In genomic region chr5:159098285-159099048, GRCh38 we compare ENCODE assay signal across 1 cellular context.
TF ChIP-seq lines count a peak whose summit lies in the region.

No MANE protein-coding gene starts in this region.

TF ChIP-seq in K562, 482 proteins besides CTCF, POLR2A, EP300 and RAD21 (continued from another document and continues in another):
- TF ChIP-seq, protein P1, sequence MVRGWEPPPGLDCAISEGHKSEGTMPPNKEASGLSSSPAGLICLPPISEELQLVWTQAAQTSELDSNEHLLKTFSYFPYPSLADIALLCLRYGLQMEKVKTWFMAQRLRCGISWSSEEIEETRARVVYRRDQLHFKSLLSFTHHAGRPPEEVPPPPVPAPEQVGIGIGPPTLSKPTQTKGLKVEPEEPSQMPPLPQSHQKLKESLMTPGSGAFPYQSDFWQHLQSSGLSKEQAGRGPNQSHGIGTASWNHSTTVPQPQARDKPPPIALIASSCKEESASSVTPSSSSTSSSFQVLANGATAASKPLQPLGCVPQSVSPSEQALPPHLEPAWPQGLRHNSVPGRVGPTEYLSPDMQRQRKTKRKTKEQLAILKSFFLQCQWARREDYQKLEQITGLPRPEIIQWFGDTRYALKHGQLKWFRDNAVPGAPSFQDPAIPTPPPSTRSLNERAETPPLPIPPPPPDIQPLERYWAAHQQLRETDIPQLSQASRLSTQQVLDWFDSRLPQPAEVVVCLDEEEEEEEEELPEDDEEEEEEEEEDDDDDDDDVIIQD (CRISPR knock-in tag; IDR thresholded peaks at IDR 0.05): no peak
- TF ChIP-seq ZBTB1 (CRISPR knock-in tag; IDR thresholded peaks at IDR 0.05; ENCODE audit: borderline replicate concordance, low read depth): no peak
- TF ChIP-seq, protein P2, sequence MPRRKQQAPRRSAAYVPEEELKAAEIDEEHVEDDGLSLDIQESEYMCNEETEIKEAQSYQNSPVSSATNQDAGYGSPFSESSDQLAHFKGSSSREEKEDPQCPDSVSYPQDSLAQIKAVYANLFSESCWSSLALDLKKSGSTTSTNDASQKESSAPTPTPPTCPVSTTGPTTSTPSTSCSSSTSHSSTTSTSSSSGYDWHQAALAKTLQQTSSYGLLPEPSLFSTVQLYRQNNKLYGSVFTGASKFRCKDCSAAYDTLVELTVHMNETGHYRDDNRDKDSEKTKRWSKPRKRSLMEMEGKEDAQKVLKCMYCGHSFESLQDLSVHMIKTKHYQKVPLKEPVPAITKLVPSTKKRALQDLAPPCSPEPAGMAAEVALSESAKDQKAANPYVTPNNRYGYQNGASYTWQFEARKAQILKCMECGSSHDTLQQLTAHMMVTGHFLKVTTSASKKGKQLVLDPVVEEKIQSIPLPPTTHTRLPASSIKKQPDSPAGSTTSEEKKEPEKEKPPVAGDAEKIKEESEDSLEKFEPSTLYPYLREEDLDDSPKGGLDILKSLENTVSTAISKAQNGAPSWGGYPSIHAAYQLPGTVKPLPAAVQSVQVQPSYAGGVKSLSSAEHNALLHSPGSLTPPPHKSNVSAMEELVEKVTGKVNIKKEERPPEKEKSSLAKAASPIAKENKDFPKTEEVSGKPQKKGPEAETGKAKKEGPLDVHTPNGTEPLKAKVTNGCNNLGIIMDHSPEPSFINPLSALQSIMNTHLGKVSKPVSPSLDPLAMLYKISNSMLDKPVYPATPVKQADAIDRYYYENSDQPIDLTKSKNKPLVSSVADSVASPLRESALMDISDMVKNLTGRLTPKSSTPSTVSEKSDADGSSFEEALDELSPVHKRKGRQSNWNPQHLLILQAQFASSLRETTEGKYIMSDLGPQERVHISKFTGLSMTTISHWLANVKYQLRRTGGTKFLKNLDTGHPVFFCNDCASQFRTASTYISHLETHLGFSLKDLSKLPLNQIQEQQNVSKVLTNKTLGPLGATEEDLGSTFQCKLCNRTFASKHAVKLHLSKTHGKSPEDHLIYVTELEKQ (CRISPR knock-in tag; IDR thresholded peaks at IDR 0.05): no peak
- TF ChIP-seq CEBPZ (IDR thresholded peaks at IDR 0.05; ENCODE audit: borderline replicate concordance, low read depth, low read length): no peak
- no peak for TF ChIP-seq RBM34 (IDR thresholded peaks at IDR 0.05; ENCODE audit: borderline replicate concordance, insufficient read depth, low read length)
- no peak for TF ChIP-seq ZKSCAN8 (CRISPR knock-in tag; IDR thresholded peaks at IDR 0.05)
- no peak for TF ChIP-seq ZNF354B (CRISPR knock-in tag; IDR thresholded peaks at IDR 0.05)
- TF ChIP-seq ZNF197 (CRISPR knock-in tag; IDR thresholded peaks at IDR 0.05; ENCODE audit: low read depth): no peak
- no peak for TF ChIP-seq ZFP1 (CRISPR knock-in tag; IDR thresholded peaks at IDR 0.05)
- TF ChIP-seq PCBP2 (IDR thresholded peaks at IDR 0.05; ENCODE audit: low read depth, low read length, poor library complexity, severe bottlenecking): no peak
- TF ChIP-seq KLF10 (CRISPR knock-in tag; IDR thresholded peaks at IDR 0.05): no peak
- no peak for TF ChIP-seq GTF2F1 (IDR thresholded peaks at IDR 0.05; ENCODE audit: low read depth, low read length)
- TF ChIP-seq HDAC1 (IDR thresholded peaks at IDR 0.05): 0 out of 4 replicates have a peak, but pooled peaks have one; percentile 27 to 62
- no peak for TF ChIP-seq HDAC6 (IDR thresholded peaks at IDR 0.05; ENCODE audit: low read depth, low read length)
- TF ChIP-seq, protein P3, sequence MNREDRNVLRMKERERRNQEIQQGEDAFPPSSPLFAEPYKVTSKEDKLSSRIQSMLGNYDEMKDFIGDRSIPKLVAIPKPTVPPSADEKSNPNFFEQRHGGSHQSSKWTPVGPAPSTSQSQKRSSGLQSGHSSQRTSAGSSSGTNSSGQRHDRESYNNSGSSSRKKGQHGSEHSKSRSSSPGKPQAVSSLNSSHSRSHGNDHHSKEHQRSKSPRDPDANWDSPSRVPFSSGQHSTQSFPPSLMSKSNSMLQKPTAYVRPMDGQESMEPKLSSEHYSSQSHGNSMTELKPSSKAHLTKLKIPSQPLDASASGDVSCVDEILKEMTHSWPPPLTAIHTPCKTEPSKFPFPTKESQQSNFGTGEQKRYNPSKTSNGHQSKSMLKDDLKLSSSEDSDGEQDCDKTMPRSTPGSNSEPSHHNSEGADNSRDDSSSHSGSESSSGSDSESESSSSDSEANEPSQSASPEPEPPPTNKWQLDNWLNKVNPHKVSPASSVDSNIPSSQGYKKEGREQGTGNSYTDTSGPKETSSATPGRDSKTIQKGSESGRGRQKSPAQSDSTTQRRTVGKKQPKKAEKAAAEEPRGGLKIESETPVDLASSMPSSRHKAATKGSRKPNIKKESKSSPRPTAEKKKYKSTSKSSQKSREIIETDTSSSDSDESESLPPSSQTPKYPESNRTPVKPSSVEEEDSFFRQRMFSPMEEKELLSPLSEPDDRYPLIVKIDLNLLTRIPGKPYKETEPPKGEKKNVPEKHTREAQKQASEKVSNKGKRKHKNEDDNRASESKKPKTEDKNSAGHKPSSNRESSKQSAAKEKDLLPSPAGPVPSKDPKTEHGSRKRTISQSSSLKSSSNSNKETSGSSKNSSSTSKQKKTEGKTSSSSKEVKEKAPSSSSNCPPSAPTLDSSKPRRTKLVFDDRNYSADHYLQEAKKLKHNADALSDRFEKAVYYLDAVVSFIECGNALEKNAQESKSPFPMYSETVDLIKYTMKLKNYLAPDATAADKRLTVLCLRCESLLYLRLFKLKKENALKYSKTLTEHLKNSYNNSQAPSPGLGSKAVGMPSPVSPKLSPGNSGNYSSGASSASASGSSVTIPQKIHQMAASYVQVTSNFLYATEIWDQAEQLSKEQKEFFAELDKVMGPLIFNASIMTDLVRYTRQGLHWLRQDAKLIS (CRISPR knock-in tag; IDR thresholded peaks at IDR 0.05): no peak
- TF ChIP-seq NCOA2 (IDR thresholded peaks at IDR 0.05; ENCODE audit: partially characterized antibody in 2 of 2): no peak
- TF ChIP-seq ASH1L (IDR thresholded peaks at IDR 0.05; ENCODE audit: borderline replicate concordance, low read depth, partially characterized antibody): peak; percentile 58
- TF ChIP-seq HNRNPLL (IDR thresholded peaks at IDR 0.05; ENCODE audit: low read depth, low read length, poor library complexity, severe bottlenecking): no peak
- TF ChIP-seq NCOA4 (IDR thresholded peaks at IDR 0.05; ENCODE audit: partially characterized antibody): peak; percentile 9
- TF ChIP-seq CBX3 (IDR thresholded peaks at IDR 0.05; ENCODE audit: borderline replicate concordance in 1 of 2, low read length in 2 of 2): no peak
- peak; percentile 78 for TF ChIP-seq ZBTB2 (IDR thresholded peaks at IDR 0.05)
- TF ChIP-seq, protein P4, sequence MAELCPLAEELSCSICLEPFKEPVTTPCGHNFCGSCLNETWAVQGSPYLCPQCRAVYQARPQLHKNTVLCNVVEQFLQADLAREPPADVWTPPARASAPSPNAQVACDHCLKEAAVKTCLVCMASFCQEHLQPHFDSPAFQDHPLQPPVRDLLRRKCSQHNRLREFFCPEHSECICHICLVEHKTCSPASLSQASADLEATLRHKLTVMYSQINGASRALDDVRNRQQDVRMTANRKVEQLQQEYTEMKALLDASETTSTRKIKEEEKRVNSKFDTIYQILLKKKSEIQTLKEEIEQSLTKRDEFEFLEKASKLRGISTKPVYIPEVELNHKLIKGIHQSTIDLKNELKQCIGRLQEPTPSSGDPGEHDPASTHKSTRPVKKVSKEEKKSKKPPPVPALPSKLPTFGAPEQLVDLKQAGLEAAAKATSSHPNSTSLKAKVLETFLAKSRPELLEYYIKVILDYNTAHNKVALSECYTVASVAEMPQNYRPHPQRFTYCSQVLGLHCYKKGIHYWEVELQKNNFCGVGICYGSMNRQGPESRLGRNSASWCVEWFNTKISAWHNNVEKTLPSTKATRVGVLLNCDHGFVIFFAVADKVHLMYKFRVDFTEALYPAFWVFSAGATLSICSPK (IDR thresholded peaks at IDR 0.05; ENCODE audit: borderline replicate concordance): 0 out of 2 replicates have a peak, but pooled peaks have one; percentile 26
- TF ChIP-seq HMG20A (CRISPR knock-in tag; conservative IDR thresholded peaks at IDR 0.05): no peak
- TF ChIP-seq L3MBTL2 (IDR thresholded peaks at IDR 0.05): no peak
- TF ChIP-seq BACH1 (tag; IDR thresholded peaks at IDR 0.05): no peak
- no peak for TF ChIP-seq SREBF2 (CRISPR knock-in tag; IDR thresholded peaks at IDR 0.05)
- TF ChIP-seq GATAD2A (IDR thresholded peaks at IDR 0.05): no peak
- no peak for TF ChIP-seq KLF1 (tag; IDR thresholded peaks at IDR 0.05)
- TF ChIP-seq ZNF707 (CRISPR knock-in tag; conservative IDR thresholded peaks at IDR 0.05): no peak
- TF ChIP-seq, protein P5, sequence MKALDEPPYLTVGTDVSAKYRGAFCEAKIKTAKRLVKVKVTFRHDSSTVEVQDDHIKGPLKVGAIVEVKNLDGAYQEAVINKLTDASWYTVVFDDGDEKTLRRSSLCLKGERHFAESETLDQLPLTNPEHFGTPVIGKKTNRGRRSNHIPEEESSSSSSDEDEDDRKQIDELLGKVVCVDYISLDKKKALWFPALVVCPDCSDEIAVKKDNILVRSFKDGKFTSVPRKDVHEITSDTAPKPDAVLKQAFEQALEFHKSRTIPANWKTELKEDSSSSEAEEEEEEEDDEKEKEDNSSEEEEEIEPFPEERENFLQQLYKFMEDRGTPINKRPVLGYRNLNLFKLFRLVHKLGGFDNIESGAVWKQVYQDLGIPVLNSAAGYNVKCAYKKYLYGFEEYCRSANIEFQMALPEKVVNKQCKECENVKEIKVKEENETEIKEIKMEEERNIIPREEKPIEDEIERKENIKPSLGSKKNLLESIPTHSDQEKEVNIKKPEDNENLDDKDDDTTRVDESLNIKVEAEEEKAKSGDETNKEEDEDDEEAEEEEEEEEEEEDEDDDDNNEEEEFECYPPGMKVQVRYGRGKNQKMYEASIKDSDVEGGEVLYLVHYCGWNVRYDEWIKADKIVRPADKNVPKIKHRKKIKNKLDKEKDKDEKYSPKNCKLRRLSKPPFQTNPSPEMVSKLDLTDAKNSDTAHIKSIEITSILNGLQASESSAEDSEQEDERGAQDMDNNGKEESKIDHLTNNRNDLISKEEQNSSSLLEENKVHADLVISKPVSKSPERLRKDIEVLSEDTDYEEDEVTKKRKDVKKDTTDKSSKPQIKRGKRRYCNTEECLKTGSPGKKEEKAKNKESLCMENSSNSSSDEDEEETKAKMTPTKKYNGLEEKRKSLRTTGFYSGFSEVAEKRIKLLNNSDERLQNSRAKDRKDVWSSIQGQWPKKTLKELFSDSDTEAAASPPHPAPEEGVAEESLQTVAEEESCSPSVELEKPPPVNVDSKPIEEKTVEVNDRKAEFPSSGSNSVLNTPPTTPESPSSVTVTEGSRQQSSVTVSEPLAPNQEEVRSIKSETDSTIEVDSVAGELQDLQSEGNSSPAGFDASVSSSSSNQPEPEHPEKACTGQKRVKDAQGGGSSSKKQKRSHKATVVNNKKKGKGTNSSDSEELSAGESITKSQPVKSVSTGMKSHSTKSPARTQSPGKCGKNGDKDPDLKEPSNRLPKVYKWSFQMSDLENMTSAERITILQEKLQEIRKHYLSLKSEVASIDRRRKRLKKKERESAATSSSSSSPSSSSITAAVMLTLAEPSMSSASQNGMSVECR (CRISPR knock-in tag; IDR thresholded peaks at IDR 0.05): no peak
- TF ChIP-seq ZC3H4 (CRISPR knock-in tag; IDR thresholded peaks at IDR 0.05; ENCODE audit: borderline replicate concordance): no peak
- peak; percentile 72; the same call in 1 of the 2 replicates for TF ChIP-seq NBN (IDR thresholded peaks at IDR 0.05; ENCODE audit: low read depth)
- TF ChIP-seq KLF13 (tag; IDR thresholded peaks at IDR 0.05; ENCODE audit: borderline replicate concordance, low read depth): no peak
- no peak for TF ChIP-seq PBX2 (CRISPR knock-in tag; IDR thresholded peaks at IDR 0.05; ENCODE audit: low read depth)
- no peak for TF ChIP-seq PBX2 (tag; conservative IDR thresholded peaks at IDR 0.05; ENCODE audit: low read depth)
- TF ChIP-seq CEBPB (tag; IDR thresholded peaks at IDR 0.05): no peak
- TF ChIP-seq ESRRA (IDR thresholded peaks at IDR 0.05; ENCODE audit: borderline replicate concordance, low read depth): no peak
